ENCODE assay signal across 33 cellular contexts in genomic region chr9:110186254-110186653, GRCh38. TPM values are rescaled to one million over a fixed set of nuclear protein-coding genes. Genes with fewer than 3 reads are reported as not detected.
"Had no signal": no experiment of that assay in that cellular context is flagged by ENCODE, and none has a peak within 500 bp of the region (broad histone marks: within the 10 kb centered on the region; RNA-seq: fewer than 3 reads in every experiment).

No MANE protein-coding gene starts in this region.

- DNase-seq: activated CD4-positive, alpha-beta T cell treated with anti-CD3 and anti-CD28 coated beads for 4 hours; activated CD4-positive, alpha-beta T cell treated with anti-CD3 and anti-CD28 coated beads, Interleukin-2, amount 50 U/mL, for 48 hours; activated CD8-positive, alpha-beta memory T cell treated with anti-CD3 and anti-CD28 coated beads, Interleukin-2, amount 50 U/mL, for 48 hours; activated naive CD4-positive, alpha-beta T cell; activated T-cell treated with anti-CD3 and anti-CD28 coated beads, Interleukin-2, amount 50 U/mL, for 4 hours; amniotic stem cell; cerebellar nuclear complex; cortex of kidney; effector CD4-positive, alpha-beta T cell; gastrocnemius medialis; hippocampal formation; left colon; mesenchymal stem cell; nephron progenitor cell; nucleus accumbens; right cardiac atrium; stimulated activated CD4-positive, alpha-beta T cell treated with anti-CD3 and anti-CD28 coated beads, Interleukin-12 subunit alpha, Interleukin-12 subunit beta, amount 100 ng/mL, for 4 hours; stimulated activated CD4-positive, alpha-beta T cell treated with anti-CD3 and anti-CD28 coated beads, Interleukin-4, amount 100 ng/mL, for 4 hours; stimulated activated naive CD8-positive, alpha-beta T cell treated with anti-CD3 and anti-CD28 coated beads, Interleukin-15, Interleukin-2, amounts not matched to agents 100 U/mL and 50 U/mL, for 24 hours; T-helper 1 cell; T-helper 9 cell; upper lobe of right lung had no signal

- H3K9ac ChIP-seq: parathyroid adenoma had no signal

- H3K9me3 Mint-ChIP-seq: activated T-cell treated with anti-CD3 and anti-CD28 coated beads, Interleukin-2, amount 50 U/mL, for 4 hours; WTC11 had no signal

- H3K4me3 ChIP-seq: esophagus muscularis mucosa, gastrocnemius medialis, upper lobe of right lung had no signal

- H3K4me3 Mint-ChIP-seq: activated naive CD8-positive, alpha-beta T cell; activated T-cell treated with anti-CD3 and anti-CD28 coated beads, Interleukin-2, amount 50 U/mL, for 4 hours; nephron progenitor cell; WTC11 had no signal

- H3K36me3 ChIP-seq: esophagus muscularis mucosa, gastrocnemius medialis, upper lobe of right lung had no signal

- H3K27me3 Mint-ChIP-seq: activated naive CD8-positive, alpha-beta T cell had no signal

- H3K27ac Mint-ChIP-seq: activated naive CD8-positive, alpha-beta T cell; activated T-helper 2 cell treated with anti-CD3 and anti-CD28 coated beads, Interferon-gamma antibody, Interleukin-2, Interleukin-4, amounts not matched to agents 10 μg/mL and 5 μg/mL and 100 μg/mL, durations not matched to agents 14 hours and 24 hours and 36 hours; nephron progenitor cell; WTC11 had no signal

- H3K36me3 Mint-ChIP-seq: activated naive CD8-positive, alpha-beta T cell; WTC11 had no signal

- H2AFZ ChIP-seq: parathyroid adenoma had no signal

- H3K27ac ChIP-seq: esophagus muscularis mucosa, gastrocnemius medialis, parathyroid adenoma, upper lobe of right lung had no signal

- H3K4me1 ChIP-seq: gastrocnemius medialis, parathyroid adenoma had no signal

- H3K27me3 ChIP-seq: esophagus muscularis mucosa, gastrocnemius medialis, upper lobe of right lung had no signal

- H3K79me2 ChIP-seq: parathyroid adenoma had no signal

- ATAC-seq: activated T-cell treated with anti-CD3 and anti-CD28 coated beads, Interleukin-2, amount 50 U/mL, for 4 hours; gastrocnemius medialis; left colon; stimulated activated naive CD8-positive, alpha-beta T cell treated with anti-CD3 and anti-CD28 coated beads, Interleukin-15, Interleukin-2, amounts not matched to agents 100 U/mL and 50 U/mL, for 24 hours; upper lobe of right lung; WTC11 had no signal

- H3K4me1 Mint-ChIP-seq: nephron progenitor cell had no signal

- H3K9me3 ChIP-seq: esophagus muscularis mucosa, gastrocnemius medialis, upper lobe of right lung had no signal

RNA-seq across cellular contexts. Expression of gene C9orf152, which starts 21.7 kb away (rescaled TPM):
- total RNA-seq: activated CD8-positive, alpha-beta memory T cell treated with anti-CD3 and anti-CD28 coated beads for 36 hours; activated T-helper 2 cell treated with anti-CD3 and anti-CD28 coated beads, Interferon-gamma antibody, Interleukin-2, Interleukin-4, amounts not matched to agents 10 μg/mL and 5 μg/mL and 100 μg/mL, durations not matched to agents 14 hours and 24 hours and 36 hours; esophagus muscularis mucosa; gastrocnemius medialis; mononuclear cell; myocyte; pulmonary artery endothelial cell; right cardiac atrium; skeletal muscle tissue; subcutaneous adipose tissue; WTC11 had no signal
- polyA plus RNA-seq: right cardiac atrium had no signal
